ENCODE assay signal across 20 cellular contexts in genomic region chr6:23633986-23634385, GRCh38.
DNase-seq lines count a peak whose midpoint lies in the region; ATAC-seq and TF ChIP-seq lines count a peak whose summit lies in the region.
"Had no signal": no experiment of that assay in that cellular context is flagged by ENCODE, and none has a peak within 500 bp of the region (broad histone marks: within the 10 kb centered on the region; RNA-seq: fewer than 3 reads in every experiment).

No MANE protein-coding gene starts in this region.

- CTCF ChIA-PET in activated CD8-positive, alpha-beta memory T cell treated with anti-CD3 and anti-CD28 coated beads, Interleukin-2, amount 10 ng/mL, durations not matched to agents 7 days and 5 days (lab: Charles Lee): no interaction called here

- no peak overlapping the region for H3K4me3 ChIP-seq in body of pancreas
- H3K4me3 ChIP-seq: colonic mucosa, lung, right atrium auricular region had no signal

- peak; percentile 95 for DNase-seq in DMS 273 (lab: John Stamatoyannopoulos, UW; ENCODE audit: unreplicated experiment)
- peak; percentile 83 for DNase-seq in NCI-H2029 treated with DMSO at 0.1 percent for 48 hours (lab: John Stamatoyannopoulos, UW)
- DNase-seq in NCI-H774 (lab: John Stamatoyannopoulos, UW): peak; percentile 65
- peak; percentile 66 for DNase-seq in medulla oblongata (ENCODE audit: extremely low spot score)
- DNase-seq in body of pancreas: no peak
- DNase-seq in activated CD8-positive, alpha-beta memory T cell treated with anti-CD3 and anti-CD28 coated beads, Interleukin-2, amount 10 ng/mL, durations not matched to agents 7 days and 5 days: no peak
- DNase-seq: activated B cell treated with CpG ODN at 0.5 μM for 24 hours; activated gamma-delta T cell; aorta; CD8-positive, alpha-beta memory T cell; colonic mucosa; H7; naive thymus-derived CD4-positive, alpha-beta T cell; SIG-M5; T-helper 2 cell had no signal

- no peaks in the 10 kb centered on the region for H3K4me1 ChIP-seq in body of pancreas
- H3K4me1 ChIP-seq: colonic mucosa, right atrium auricular region had no signal

- WGBS in body of pancreas, 2 donors: 54 to 64% methylated on average over 7 of the region's 7 CpGs

- no peak for TF ChIP-seq CTCF in body of pancreas (IDR thresholded peaks at IDR 0.05)

- H3K27ac Mint-ChIP-seq in activated CD8-positive, alpha-beta memory T cell treated with anti-CD3 and anti-CD28 coated beads, Interleukin-2, amount 10 ng/mL, durations not matched to agents 7 days and 5 days: no peak overlapping the region
- H3K27ac Mint-ChIP-seq: activated B cell treated with CpG ODN at 0.5 μM for 24 hours; CD8-positive, alpha-beta memory T cell; naive thymus-derived CD4-positive, alpha-beta T cell had no signal

- no peak overlapping the region for H3K27ac ChIP-seq in body of pancreas
- H3K27ac ChIP-seq: colonic mucosa, right atrium auricular region had no signal

- ATAC-seq in HG03521 (IDR thresholded peaks at IDR 0.05; ENCODE audit: unreplicated experiment): no peak
- ATAC-seq in body of pancreas: no peak
- ATAC-seq in GM21515 (IDR thresholded peaks at IDR 0.05; ENCODE audit: unreplicated experiment): no peak
- ATAC-seq in activated CD8-positive, alpha-beta memory T cell treated with anti-CD3 and anti-CD28 coated beads, Interleukin-2, amount 10 ng/mL, durations not matched to agents 7 days and 5 days: no peak
- ATAC-seq: esophagus mucosa; naive thymus-derived CD4-positive, alpha-beta T cell had no signal

- no peak overlapping the region for H3K4me3 Mint-ChIP-seq in activated CD8-positive, alpha-beta memory T cell treated with anti-CD3 and anti-CD28 coated beads, Interleukin-2, amount 10 ng/mL, durations not matched to agents 7 days and 5 days
- H3K4me3 Mint-ChIP-seq: activated B cell treated with CpG ODN at 0.5 μM for 24 hours; CD8-positive, alpha-beta memory T cell; naive thymus-derived CD4-positive, alpha-beta T cell had no signal

- TF ChIP-seq POLR2A in body of pancreas (IDR thresholded peaks at IDR 0.05): no peak

- no peaks in the 10 kb centered on the region for H3K36me3 ChIP-seq in body of pancreas (replicated peaks in 1 of 2; ENCODE audit: insufficient read depth in 1 of 2, low read depth in 2 of 2)
- H3K36me3 ChIP-seq: colonic mucosa, right atrium auricular region had no signal

- no peaks in the 10 kb centered on the region for H3K27me3 ChIP-seq in body of pancreas
- H3K27me3 ChIP-seq: colonic mucosa, right atrium auricular region had no signal

- H3K27me3 Mint-ChIP-seq in activated CD8-positive, alpha-beta memory T cell treated with anti-CD3 and anti-CD28 coated beads, Interleukin-2, amount 10 ng/mL, durations not matched to agents 7 days and 5 days: no peaks in the 10 kb centered on the region
- H3K27me3 Mint-ChIP-seq: activated B cell treated with CpG ODN at 0.5 μM for 24 hours; CD8-positive, alpha-beta memory T cell; naive thymus-derived CD4-positive, alpha-beta T cell had no signal

- peaks cover 3% of the 10 kb centered on the region for H3K9me3 Mint-ChIP-seq in activated CD8-positive, alpha-beta memory T cell treated with anti-CD3 and anti-CD28 coated beads, Interleukin-2, amount 10 ng/mL, durations not matched to agents 7 days and 5 days (ENCODE audit: low read depth)

- H3K4me1 Mint-ChIP-seq in activated CD8-positive, alpha-beta memory T cell treated with anti-CD3 and anti-CD28 coated beads, Interleukin-2, amount 10 ng/mL, durations not matched to agents 7 days and 5 days: no peaks in the 10 kb centered on the region
- H3K4me1 Mint-ChIP-seq: activated B cell treated with CpG ODN at 0.5 μM for 24 hours; CD8-positive, alpha-beta memory T cell; naive thymus-derived CD4-positive, alpha-beta T cell had no signal

- H3K36me3 Mint-ChIP-seq in activated CD8-positive, alpha-beta memory T cell treated with anti-CD3 and anti-CD28 coated beads, Interleukin-2, amount 10 ng/mL, durations not matched to agents 7 days and 5 days: no peaks in the 10 kb centered on the region
- H3K36me3 Mint-ChIP-seq: CD8-positive, alpha-beta memory T cell; naive thymus-derived CD4-positive, alpha-beta T cell had no signal

- H3K9me3 ChIP-seq in body of pancreas: no peaks in the 10 kb centered on the region
- H3K9me3 ChIP-seq: colonic mucosa, right atrium auricular region had no signal

- intact Hi-C loops in body of pancreas (cut with DNase I): no loop called here

Comparison
In these comparisons a context has a peak if more than half of its experiments do, and no peak if none do; other contexts are left out.
1. DNase-seq: peak in DMS 273 (single experiment), NCI-H2029 treated with DMSO at 0.1 percent for 48 hours (single experiment), NCI-H774 (single experiment) and medulla oblongata (single experiment); none in body of pancreas (0 of 4) and activated CD8-positive, alpha-beta memory T cell treated with anti-CD3 and anti-CD28 coated beads, Interleukin-2, amount 10 ng/mL, durations not matched to agents 7 days and 5 days (single experiment).